6 cellular contexts compared by ENCODE assay signal in the genomic region with DNA sequence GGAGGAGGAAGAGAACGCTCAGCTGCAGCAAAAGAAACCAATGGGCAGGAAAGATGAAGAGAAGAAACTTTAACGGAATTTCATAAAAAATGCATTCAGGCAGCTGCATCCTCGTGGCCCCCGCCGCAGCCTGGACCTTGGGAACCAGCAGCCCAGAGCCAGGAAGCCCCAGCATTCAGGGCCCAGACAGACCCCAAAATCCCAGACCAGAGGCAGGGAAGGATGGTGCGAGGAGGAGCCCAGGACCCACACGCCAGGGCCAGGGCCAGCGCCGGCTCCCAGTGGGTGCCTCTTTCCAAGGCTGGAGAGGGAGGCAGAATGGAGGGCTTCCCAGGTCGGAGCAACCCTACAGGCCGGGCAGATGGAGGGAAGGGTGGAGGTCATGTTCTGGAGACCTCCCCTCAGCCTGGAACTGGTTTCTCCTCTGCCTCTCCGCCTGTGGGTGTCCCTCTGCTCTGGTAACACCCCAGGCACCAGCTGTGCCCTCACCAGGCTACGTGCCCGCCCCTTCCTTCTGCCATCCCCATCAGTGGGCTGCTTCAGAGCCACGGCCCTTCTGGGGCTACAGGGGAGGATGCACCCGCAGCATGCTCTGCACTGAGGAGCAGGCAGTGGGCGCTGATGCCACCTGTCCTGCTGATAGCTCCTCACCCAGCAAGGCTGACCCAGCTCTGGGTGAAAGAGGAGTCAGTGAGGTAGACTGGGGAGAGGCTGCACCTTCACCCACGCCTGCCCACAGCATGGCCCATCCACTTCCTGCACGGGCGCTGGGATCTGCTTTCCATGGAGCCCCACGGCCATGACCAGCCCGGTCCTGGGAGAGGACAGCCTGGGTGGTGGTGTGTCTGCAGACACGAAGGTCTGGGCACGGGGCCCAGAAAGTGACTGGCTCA. TPM values are rescaled to one million over a fixed set of nuclear protein-coding genes. Genes with fewer than 3 reads are reported as not detected.
DNase-seq lines count a peak whose midpoint lies in the region; ATAC-seq, FAIRE-seq and TF ChIP-seq lines count a peak whose summit lies in the region.

No MANE protein-coding gene starts in this region.

- peak overlapping the region; percentile 90 for H3K9ac ChIP-seq in GM12878 (ENCODE audit: control insufficient read depth, insufficient read depth, low read length)

- no peak for TF ChIP-seq EP300 in GM12878 (IDR thresholded peaks at IDR 0.05; ENCODE audit: borderline replicate concordance in 1 of 2, control insufficient read depth in 1 of 2, low read depth in 2 of 2, low read length in 2 of 2)

- H3K4me1 ChIP-seq in GM12878 (ENCODE audit: control insufficient read depth, insufficient read depth, low read length), result peaks cover 24% of the 10 kb centered on the region

- peaks cover 23 to 27% of the 10 kb centered on the region in 2 donors for H3K4me1 Mint-ChIP-seq in natural killer cell treated with Interleukin-12 subunit alpha and Interleukin-12 subunit beta and Interleukin-15 and Interleukin-18, amount 100 ng/mL, for 72 hours (ENCODE audit: low read depth in 2 of 2)

- H3K9me3 ChIP-seq in GM12878 (replicated peaks; ENCODE audit: control insufficient read depth, insufficient read depth, low read length), result no peaks in the 10 kb centered on the region

- CTCF ChIA-PET in GM12878 (lab: Yijun Ruan, JAX), result interaction anchor here (0.6 to 5.3 kb wide), 21 partner anchors 9 to 361 kb away, joined by 3 to 58 read pairs (median 6); a partner anchor contains a TSS

- intact Hi-C loops in GM12878 (cut with micrococcal nuclease; ENCODE audit: unreplicated experiment), result loop anchor here (2.0 kb wide), 2 partner anchors 133 to 141 kb away; a partner anchor contains a TSS

- H3K4me3 ChIP-seq in GM12878, result peak overlapping the region; percentile 70

- 4% methylated on average over 24 of the region's 24 CpGs for WGBS in GM12878 (ENCODE audit: insufficient coverage, insufficient replicate concordance, low lambda C conversion rate, missing lambda C conversion rate)

- SMC1A ChIA-PET in GM12878 (lab: Charles Lee; ENCODE audit: uncharacterized antibody, unreplicated experiment), result interaction anchor here (1.0 to 2.3 kb wide), 5 partner anchors 13 to 140 kb away, joined by 3 to 7 read pairs (median 4); a partner anchor contains a TSS

- no peak for TF ChIP-seq RAD21 in GM12878 (IDR thresholded peaks at IDR 0.05; ENCODE audit: insufficient read depth, low read depth, low read length)

- H3K27me3 Mint-ChIP-seq in natural killer cell treated with Interleukin-12 subunit alpha and Interleukin-12 subunit beta and Interleukin-15 and Interleukin-18, amount 100 ng/mL, for 72 hours, result no peaks in the 10 kb centered on the region

- RAD21 ChIA-PET in GM12878 (lab: Charles Lee; ENCODE audit: unreplicated experiment), result interaction anchor here (0.8 to 4.8 kb wide), 10 partner anchors 11 to 146 kb away, joined by 3 to 68 read pairs (median 8); a partner anchor contains a TSS

- H3K9me3 Mint-ChIP-seq in natural killer cell treated with Interleukin-12 subunit alpha and Interleukin-12 subunit beta and Interleukin-15 and Interleukin-18, amount 100 ng/mL, for 72 hours, result no peaks in the 10 kb centered on the region

- H3K36me3 Mint-ChIP-seq in natural killer cell treated with Interleukin-12 subunit alpha and Interleukin-12 subunit beta and Interleukin-15 and Interleukin-18, amount 100 ng/mL, for 72 hours, result peaks cover 4% of the 10 kb centered on the region

- no peaks in the 10 kb centered on the region for H3K27me3 ChIP-seq in GM12878 (replicated peaks in 1 of 2; ENCODE audit: control insufficient read depth in 2 of 2, insufficient read depth in 2 of 2, low read length in 1 of 2)

- peak overlapping the region; percentile 15; the same call in 1 of the 2 replicates for H2AFZ ChIP-seq in GM12878 (ENCODE audit: control insufficient read depth, low read depth, low read length)

- H3K27ac Mint-ChIP-seq in natural killer cell treated with Interleukin-12 subunit alpha and Interleukin-12 subunit beta and Interleukin-15 and Interleukin-18, amount 100 ng/mL, for 72 hours, result peak overlapping the region; percentile 74 to 81

- peaks cover 12 to 21% of the 10 kb centered on the region in 2 experiments; a peak in 3 of 4 replicates for H3K36me3 ChIP-seq in GM12878 (ENCODE audit: control insufficient read depth in 2 of 2, insufficient read depth in 2 of 2, low read length in 1 of 2)

- peak; percentile 8 to 25 (median 12); a peak in 2 of 6 replicates for TF ChIP-seq CTCF in GM12878 (IDR thresholded peaks at IDR 0.05 in 2 of 3, conservative IDR thresholded peaks at IDR 0.05 in 1 of 3; ENCODE audit: control insufficient read depth in 2 of 3, extremely low read depth in 1 of 3, insufficient read depth in 1 of 3, low read depth in 3 of 3, low read length in 3 of 3)

- peaks cover 32% of the 10 kb centered on the region for H3K79me2 ChIP-seq in GM12878 (ENCODE audit: control insufficient read depth, insufficient read depth, low read length)

- no peaks in the 10 kb centered on the region for H4K20me1 ChIP-seq in GM12878 (ENCODE audit: control insufficient read depth, insufficient read depth)

- H3K4me2 ChIP-seq in GM12878 (ENCODE audit: control insufficient read depth, insufficient read depth), result peak overlapping the region; percentile 81

- peak overlapping the region; percentile 91 for H3K4me3 Mint-ChIP-seq in natural killer cell treated with Interleukin-12 subunit alpha and Interleukin-12 subunit beta and Interleukin-15 and Interleukin-18, amount 100 ng/mL, for 72 hours

- TF ChIP-seq POLR2A in GM12878 (IDR thresholded peaks at IDR 0.05; ENCODE audit: low read depth, low read length), result peak; percentile 64

- peak; percentile 15 for ATAC-seq in GM12878
- no peak for ATAC-seq in natural killer cell treated with Interleukin-12 subunit alpha and Interleukin-12 subunit beta and Interleukin-15 and Interleukin-18, amount 100 ng/mL, for 72 hours

- BruUV-seq in GM12878 (replicated peaks; lab: Mats Ljungman, UMichigan), result no TSS peak

- POLR2A ChIA-PET in GM12878 (lab: Charles Lee), result interaction anchor here (0.5 to 6.4 kb wide), 11 partner anchors 9 to 158 kb away, joined by 3 to 73 read pairs (median 5); a partner anchor contains a TSS

- in situ Hi-C loops in GM12878 (cut with MboI), result loop anchor here (5.0 kb wide), 1 partner anchor 140 kb away; no protein-coding TSS in a partner anchor

- no peak for FAIRE-seq in GM12878 (lab: Jason Lieb, UNC)

- peak overlapping the region; percentile 91 for H3K27ac ChIP-seq in GM12878 (ENCODE audit: control insufficient read depth, insufficient read depth)

- DNase-seq in SHP77 (lab: John Stamatoyannopoulos, UW) (peak; percentile 20 to 27), SHP77 treated with DMSO at 0.1 percent for 48 hours (lab: John Stamatoyannopoulos, UW) (no peak), GM12878 (ENCODE audit: low read depth, low spot score) (no peak), midbrain (lab: John Stamatoyannopoulos, UW) (no peak), NCI-H1417 (lab: John Stamatoyannopoulos, UW) (no peak)
- DNase-seq in natural killer cell treated with Interleukin-12 subunit alpha and Interleukin-12 subunit beta and Interleukin-15 and Interleukin-18, amount 100 ng/mL, for 72 hours (ENCODE audit: low spot score), result no peak

RNA-seq across cellular contexts. Expression of a gene that starts 1.2 kb away (rescaled TPM):
- 10.9 and 13.8 TPM in 2 replicates for total RNA-seq in GM12878 (2013; cell fraction: nucleolus; rRNA removed)
- total RNA-seq in GM12878 (2014; rRNA removed), result 43.9 and 44.3 TPM in 2 replicates
- 22.8 and 23.4 TPM in 2 replicates for total RNA-seq in GM12878 (2014; rRNA removed; fragmentation: Illumina TruSeq; extraction: Trizol)
- 40.0 and 45.6 TPM in 2 replicates for total RNA-seq in GM12878 (2021)
- 30.0 TPM for polyA plus RNA-seq in GM12878 (2011; ENCODE audit: low read depth)
- polyA plus RNA-seq in GM12878 (2011; rRNA removed), result 49.8 and 66.1 TPM in 2 replicates
- polyA plus RNA-seq in GM12878 (2011; cell fraction: cytosol; rRNA removed), result 94.7 and 108 TPM in 2 replicates
- polyA plus RNA-seq in GM12878 (2011; cell fraction: nucleus; rRNA removed), result 65.0 and 80.8 TPM in 2 replicates
- 33.3 and 39.1 TPM in 2 replicates for polyA plus RNA-seq in GM12878 (2012)
- polyA plus RNA-seq in GM12878 (2014; fragmentation: Illumina TruSeq; extraction: Trizol), result 20.4 and 42.0 TPM in 2 replicates
- 10 to 100 TPM; 94.7 to 96.2 TPM for polyA plus RNA-seq in GM12878 (2014; fragmentation: Nextera tagmentation; extraction: Ambion mirVana)
- polyA plus RNA-seq in GM12878 (2014; rRNA removed), result 49.6 and 57.0 TPM in 2 replicates
- polyA plus RNA-seq in GM12878 (2016; fragmentation: Nextera tagmentation; extraction: Ambion mirVana), result 10 to 100 TPM; 63.3 to 69.4 TPM
- 47.0 and 62.1 TPM in 2 replicates for polyA minus RNA-seq in GM12878 (2011; rRNA and poly(A)+ RNA removed)
- polyA minus RNA-seq in GM12878 (2011; cell fraction: cytosol; rRNA and poly(A)+ RNA removed), result 17.5 and 19.3 TPM in 2 replicates
- 10.2 and 17.5 TPM in 2 replicates for polyA minus RNA-seq in GM12878 (2011; cell fraction: nucleus; rRNA and poly(A)+ RNA removed)
- 10 to 100 TPM; 32.3 to 35.2 TPM for total RNA-seq in natural killer cell treated with Interleukin-12 subunit alpha and Interleukin-12 subunit beta and Interleukin-15 and Interleukin-18, amount 100 ng/mL, for 72 hours

RNA-seq across cellular contexts. Expression of a gene that starts 10.5 kb away (rescaled TPM):
- 40.8 and 41.5 TPM in 2 replicates for total RNA-seq in GM12878 (2013; cell fraction: nucleolus; rRNA removed)
- 105 and 117 TPM in 2 replicates for total RNA-seq in GM12878 (2014; rRNA removed)
- total RNA-seq in GM12878 (2014; rRNA removed; fragmentation: Illumina TruSeq; extraction: Trizol), result 89.6 and 101 TPM in 2 replicates
- total RNA-seq in GM12878 (2021), result 88.4 and 89.2 TPM in 2 replicates
- 40.9 TPM for polyA plus RNA-seq in GM12878 (2011; ENCODE audit: low read depth)
- polyA plus RNA-seq in GM12878 (2011; rRNA removed), result 73.6 and 89.7 TPM in 2 replicates
- 90.3 and 94.2 TPM in 2 replicates for polyA plus RNA-seq in GM12878 (2011; cell fraction: cytosol; rRNA removed)
- 68.9 and 73.0 TPM in 2 replicates for polyA plus RNA-seq in GM12878 (2011; cell fraction: nucleus; rRNA removed)
- polyA plus RNA-seq in GM12878 (2012), result 50.5 and 55.2 TPM in 2 replicates
- polyA plus RNA-seq in GM12878 (2014; fragmentation: Illumina TruSeq; extraction: Trizol), result 71.2 and 101 TPM in 2 replicates
- 100 to 1,000 TPM; 161 to 209 TPM for polyA plus RNA-seq in GM12878 (2014; fragmentation: Nextera tagmentation; extraction: Ambion mirVana)
- polyA plus RNA-seq in GM12878 (2014; rRNA removed), result 93.2 and 108 TPM in 2 replicates
- 100 to 1,000 TPM; 207 to 217 TPM for polyA plus RNA-seq in GM12878 (2016; fragmentation: Nextera tagmentation; extraction: Ambion mirVana)
- polyA minus RNA-seq in GM12878 (2011; rRNA and poly(A)+ RNA removed), result 44.1 and 47.2 TPM in 2 replicates
- 16.8 and 20.8 TPM in 2 replicates for polyA minus RNA-seq in GM12878 (2011; cell fraction: cytosol; rRNA and poly(A)+ RNA removed)
- polyA minus RNA-seq in GM12878 (2011; cell fraction: nucleus; rRNA and poly(A)+ RNA removed), result 26.8 and 39.8 TPM in 2 replicates
- total RNA-seq in natural killer cell treated with Interleukin-12 subunit alpha and Interleukin-12 subunit beta and Interleukin-15 and Interleukin-18, amount 100 ng/mL, for 72 hours, result 10 to 100 TPM; 76.4 to 82.8 TPM

RNA-seq across cellular contexts. Expression of a gene that starts 10.8 kb away (rescaled TPM):
- total RNA-seq in GM12878 (2013; cell fraction: nucleolus; rRNA removed), result 70.6 and 92.6 TPM in 2 replicates
- total RNA-seq in GM12878 (2014; rRNA removed) (19.6 and 20.7 TPM in 2 replicates), GM12878 (2014; rRNA removed; fragmentation: Illumina TruSeq; extraction: Trizol) (13.5 and 14.3 TPM in 2 replicates), GM12878 (2021) (52.1 and 57.5 TPM in 2 replicates)
- polyA plus RNA-seq in GM12878 (2011; ENCODE audit: low read depth), result 34.9 TPM
- polyA plus RNA-seq in GM12878 (2011; rRNA removed) (26.2 and 34.9 TPM in 2 replicates), GM12878 (2014; fragmentation: Illumina TruSeq; extraction: Trizol) (31.7 and 41.3 TPM in 2 replicates), GM12878 (2014; fragmentation: Nextera tagmentation; extraction: Ambion mirVana) (1 to 10 TPM; 7.0 to 8.1 TPM), GM12878 (2014; rRNA removed) (36.4 and 40.2 TPM in 2 replicates), GM12878 (2016; fragmentation: Nextera tagmentation; extraction: Ambion mirVana) (10 to 100 TPM; 33.0 to 36.3 TPM)
- 25.9 and 26.0 TPM in 2 replicates for polyA plus RNA-seq in GM12878 (2011; cell fraction: cytosol; rRNA removed)
- 244 and 300 TPM in 2 replicates for polyA plus RNA-seq in GM12878 (2011; cell fraction: nucleus; rRNA removed)
- polyA plus RNA-seq in GM12878 (2012), result 51.0 and 62.2 TPM in 2 replicates
- polyA minus RNA-seq in GM12878 (2011; rRNA and poly(A)+ RNA removed), result 50.4 and 73.4 TPM in 2 replicates
- polyA minus RNA-seq in GM12878 (2011; cell fraction: cytosol; rRNA and poly(A)+ RNA removed), result 9.0 and 14.0 TPM in 2 replicates
- polyA minus RNA-seq in GM12878 (2011; cell fraction: nucleus; rRNA and poly(A)+ RNA removed), result 39.3 and 49.0 TPM in 2 replicates
- total RNA-seq in natural killer cell treated with Interleukin-12 subunit alpha and Interleukin-12 subunit beta and Interleukin-15 and Interleukin-18, amount 100 ng/mL, for 72 hours, result 100 to 1,000 TPM in 1 of 2 donors, 10 to 100 TPM in 1; 77.3 to 111 TPM

RNA-seq across cellular contexts. Expression of a gene that starts 17.0 kb away (rescaled TPM):
- 89.0 and 97.1 TPM in 2 replicates for total RNA-seq in GM12878 (2013; cell fraction: nucleolus; rRNA removed)
- total RNA-seq in GM12878 (2014; rRNA removed), result 55.6 and 58.3 TPM in 2 replicates
- 39.7 and 49.1 TPM in 2 replicates for total RNA-seq in GM12878 (2014; rRNA removed; fragmentation: Illumina TruSeq; extraction: Trizol)
- 59.6 and 60.6 TPM in 2 replicates for total RNA-seq in GM12878 (2021)
- polyA plus RNA-seq in GM12878 (2011; ENCODE audit: low read depth), result 19.4 TPM
- polyA plus RNA-seq in GM12878 (2011; rRNA removed), result 28.3 and 39.2 TPM in 2 replicates
- 62.0 and 77.9 TPM in 2 replicates for polyA plus RNA-seq in GM12878 (2011; cell fraction: cytosol; rRNA removed)
- 63.2 and 65.7 TPM in 2 replicates for polyA plus RNA-seq in GM12878 (2011; cell fraction: nucleus; rRNA removed)
- polyA plus RNA-seq in GM12878 (2012), result 31.7 and 40.1 TPM in 2 replicates
- polyA plus RNA-seq in GM12878 (2014; fragmentation: Illumina TruSeq; extraction: Trizol), result 24.1 and 45.5 TPM in 2 replicates
- 10 to 100 TPM; 32.9 to 43.1 TPM for polyA plus RNA-seq in GM12878 (2014; fragmentation: Nextera tagmentation; extraction: Ambion mirVana)
- 68.5 and 69.4 TPM in 2 replicates for polyA plus RNA-seq in GM12878 (2014; rRNA removed)
- 10 to 100 TPM; 77.0 to 91.6 TPM for polyA plus RNA-seq in GM12878 (2016; fragmentation: Nextera tagmentation; extraction: Ambion mirVana)
- polyA minus RNA-seq in GM12878 (2011; rRNA and poly(A)+ RNA removed), result 27.9 and 43.7 TPM in 2 replicates
- 16.3 and 17.8 TPM in 2 replicates for polyA minus RNA-seq in GM12878 (2011; cell fraction: cytosol; rRNA and poly(A)+ RNA removed)
- 19.6 and 37.5 TPM in 2 replicates for polyA minus RNA-seq in GM12878 (2011; cell fraction: nucleus; rRNA and poly(A)+ RNA removed)
- 100 to 1,000 TPM in 1 of 2 donors, 10 to 100 TPM in 1; 53.0 to 140 TPM for total RNA-seq in natural killer cell treated with Interleukin-12 subunit alpha and Interleukin-12 subunit beta and Interleukin-15 and Interleukin-18, amount 100 ng/mL, for 72 hours

Comparison
In these comparisons a context has a peak if more than half of its experiments do, and no peak if none do; other contexts are left out.
1. DNase-seq: peak in SHP77 (2 of 2); none in SHP77 treated with DMSO at 0.1 percent for 48 hours (single experiment), GM12878 (single experiment), natural killer cell treated with Interleukin-12 subunit alpha and Interleukin-12 subunit beta and Interleukin-15 and Interleukin-18, amount 100 ng/mL, for 72 hours (single experiment), midbrain (single experiment) and NCI-H1417 (0 of 3).